Comparison of ENCODE assay signal across 8 cellular contexts in the genomic region with DNA sequence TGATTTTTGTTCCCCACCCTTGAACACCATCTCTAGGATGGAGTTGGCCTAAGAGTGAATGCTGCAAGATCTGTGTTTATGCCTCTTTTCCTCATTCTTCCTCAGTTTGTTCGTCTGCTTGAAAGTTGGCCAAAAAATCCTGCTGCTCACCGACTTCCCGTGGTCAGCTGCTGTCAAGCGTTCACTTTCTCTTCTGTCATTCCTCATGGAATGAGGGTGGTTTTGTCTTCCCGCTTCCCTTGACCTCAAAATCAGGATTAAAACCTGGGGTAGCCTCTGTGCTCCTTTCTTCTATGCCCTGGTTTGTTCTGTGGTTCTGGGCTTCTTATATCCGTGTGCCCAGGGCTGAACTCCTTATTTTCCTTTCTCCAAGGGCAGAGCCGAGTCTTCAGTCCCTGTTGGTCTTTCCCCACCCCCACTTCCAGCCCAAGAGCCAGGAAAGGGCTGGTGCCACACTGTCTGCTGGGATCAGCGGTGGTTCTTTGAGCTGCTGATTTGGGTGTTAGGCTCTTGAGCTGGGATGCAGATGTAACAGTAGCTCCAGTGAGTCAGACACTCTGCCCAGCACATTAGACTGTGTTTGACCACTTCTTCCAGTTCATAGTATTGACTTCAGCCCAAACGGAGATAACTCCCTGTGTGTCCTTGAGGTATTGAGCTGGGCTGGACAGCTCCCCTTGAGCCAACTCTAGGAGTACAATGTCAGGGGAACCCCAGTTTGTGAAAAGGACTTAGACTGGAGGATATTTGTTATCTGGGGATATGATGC. TPM values are rescaled to one million over a fixed set of nuclear protein-coding genes. Genes with fewer than 3 reads are reported as not detected.
A peak's percentile ranks its signal among the peaks of the same experiment; 100 is the strongest.
DNase-seq lines count a peak whose midpoint lies in the region; ATAC-seq and TF ChIP-seq lines count a peak whose summit lies in the region.

No MANE protein-coding gene starts in this region.

- H3K27ac ChIP-seq in A673 (ENCODE audit: low read depth, low read length, poor library complexity, severe bottlenecking) = peak overlapping the region; percentile 43
- peak overlapping the region; percentile 96; the same call in 1 of the 2 replicates for H3K27ac ChIP-seq in HL-60 (replicated peaks)
- H3K27ac ChIP-seq in lung (ENCODE audit: low read depth in 1 of 2, low read length in 1 of 2) = peak overlapping the region; percentile 25 to 61

- whole genome bisulfite sequencing in lung, 2 donors = 71 to 78% methylated on average over 9 of the region's 9 CpGs

- no peaks in the 10 kb centered on the region for H3K9me3 ChIP-seq in A673 (ENCODE audit: low read depth, low read length, poor library complexity, severe bottlenecking)
- no peaks in the 10 kb centered on the region for H3K9me3 ChIP-seq in lung (ENCODE audit: control insufficient read depth in 2 of 2, insufficient read depth in 1 of 2, low read length in 1 of 2)

- intact Hi-C loops in A673 (cut with micrococcal nuclease; ENCODE audit: unreplicated experiment) = no loop called here

- H3K4me1 ChIP-seq in A673 (ENCODE audit: insufficient read depth, low read length, poor library complexity, severe bottlenecking) = peaks cover 13% of the 10 kb centered on the region
- H3K4me1 ChIP-seq in lung (ENCODE audit: control insufficient read depth in 2 of 2, insufficient read depth in 2 of 2, low read length in 2 of 2) = peaks cover 15 to 27% of the 10 kb centered on the region in 2 donors

- in situ Hi-C loops in astrocyte of the spinal cord (cut with HindIII; ENCODE audit: low sequenced_read_pairs) = no loop called here

- H3K4me3 ChIP-seq in A673 (ENCODE audit: low read depth, low read length, poor library complexity, severe bottlenecking) = no peak overlapping the region
- H3K4me3 ChIP-seq in HL-60 (replicated peaks; ENCODE audit: insufficient read depth, low read length) = no peak overlapping the region
- H3K4me3 ChIP-seq in astrocyte of the spinal cord (ENCODE audit: low read depth, low read length) = no peak overlapping the region
- H3K4me3 ChIP-seq in lung = no peak overlapping the region
- H3K4me3 ChIP-seq in H7 (ENCODE audit: insufficient read depth, low read depth, low read length) = no peak overlapping the region

- H3K27me3 ChIP-seq in A673 (replicated peaks; ENCODE audit: insufficient read depth, low read depth, low read length, poor library complexity) = no peaks in the 10 kb centered on the region
- H3K27me3 ChIP-seq in HL-60 (ENCODE audit: insufficient read depth, poor library complexity, severe bottlenecking) = no peaks in the 10 kb centered on the region
- H3K27me3 ChIP-seq in lung (ENCODE audit: control insufficient read depth, insufficient read depth) = no peaks in the 10 kb centered on the region
- no peaks in the 10 kb centered on the region for H3K27me3 ChIP-seq in H7 (ENCODE audit: control insufficient read depth, insufficient read depth, low read length)

- POLR2A ChIA-PET in A673 (lab: Charles Lee; ENCODE audit: low non-redundant PET) = no interaction called here

- DNase-seq in A673 (ENCODE audit: low spot score) (no peak), HL-60 (ENCODE audit: low read depth in 1 of 2, low spot score in 1 of 2) (no peak), astrocyte of the spinal cord (ENCODE audit: low read depth, low spot score) (peak; percentile 41), lung (ENCODE audit: low spot score) (no peak), H7 (no peak), ecto neural progenitor cell (ENCODE audit: low spot score) (no peak), SHP77 treated with DMSO at 0.1 percent for 48 hours (lab: John Stamatoyannopoulos, UW) (no peak)

- H3K36me3 ChIP-seq in A673 (ENCODE audit: insufficient read depth, low read length, poor library complexity, severe bottlenecking) (peaks cover 40% of the 10 kb centered on the region), lung (ENCODE audit: control insufficient read depth in 2 of 2, insufficient read depth in 2 of 2, low read length in 2 of 2) (peaks cover 0 to 28% of the 10 kb centered on the region in 2 donors), H7 (replicated peaks; ENCODE audit: control insufficient read depth, insufficient read depth, low read length) (peaks cover 22% of the 10 kb centered on the region)

- CTCF ChIA-PET in A673 (lab: Charles Lee) = no interaction called here

- ATAC-seq in lung (ENCODE audit: insufficient read depth, low FRiP score) (no peak), HG02973 (IDR thresholded peaks at IDR 0.05; ENCODE audit: unreplicated experiment) (no peak)

- no peak for TF ChIP-seq CTCF in A673 (conservative IDR thresholded peaks at IDR 0.05; ENCODE audit: low read depth, low read length)
- no peak for TF ChIP-seq CTCF in HL-60 (IDR thresholded peaks at IDR 0.05; ENCODE audit: insufficient read depth, low read length)
- TF ChIP-seq CTCF in astrocyte of the spinal cord (IDR thresholded peaks at IDR 0.05; ENCODE audit: low read depth, low read length) = no peak
- no peak for TF ChIP-seq CTCF in lung (IDR thresholded peaks at IDR 0.05; ENCODE audit: control extremely low read depth, extremely low read depth)

- BruUV-seq in A673 (replicated peaks; lab: Mats Ljungman, UMichigan) = no TSS peak

RNA-seq across cellular contexts. Expression of gene SERF2, which starts 2.3 kb away (rescaled TPM):
- total RNA-seq in A673 (2021) = 632 and 654 TPM in 2 replicates
- 100 to 1,000 TPM; 334 to 924 TPM for total RNA-seq in lung
- polyA plus RNA-seq in lung = 1,000 to 10,000 TPM; 2,106 to 3,331 TPM
- total RNA-seq in H7 (2014; rRNA removed; shearing (Covaris generic)) = 372 and 456 TPM in 2 replicates

RNA-seq across cellular contexts. Expression of gene SERINC4, which starts 5.6 kb away (rescaled TPM):
- total RNA-seq in A673 (2021) (0.33 TPM in 1 of 2 replicates, not detected in the other), lung (under 1 TPM in 1 of 2 donors, not detected in 1; 0.18 TPM)
- under 1 TPM; 0.24 to 0.46 TPM for polyA plus RNA-seq in lung
- total RNA-seq in H7 (2014; rRNA removed; shearing (Covaris generic)) = 0.22 and 0.38 TPM in 2 replicates

RNA-seq across cellular contexts. Expression of gene HYPK, which starts 5.9 kb away (rescaled TPM):
- total RNA-seq in A673 (2021) = 33.6 and 34.9 TPM in 2 replicates
- 10 to 100 TPM in 1 of 2 donors, 1 to 10 TPM in 1; 7.1 to 17.3 TPM for total RNA-seq in lung
- polyA plus RNA-seq in lung = 10 to 100 TPM in 1 of 2 donors, 1 to 10 TPM in 1; 8.4 to 24.6 TPM
- total RNA-seq in H7 (2014; rRNA removed; shearing (Covaris generic)) = 6.3 and 8.6 TPM in 2 replicates

RNA-seq across cellular contexts. Expression of gene ELL3, which starts 17.7 kb away (rescaled TPM):
- total RNA-seq in A673 (2021) (1.7 and 3.0 TPM in 2 replicates), lung (10 to 100 TPM in 1 of 2 donors, 1 to 10 TPM in 1; 4.8 to 15.5 TPM)
- 1 to 10 TPM; 3.6 to 4.2 TPM for polyA plus RNA-seq in lung
- total RNA-seq in H7 (2014; rRNA removed; shearing (Covaris generic)) = 14.7 and 17.6 TPM in 2 replicates

RNA-seq across cellular contexts. Expression of gene MFAP1, which starts 30.0 kb away (rescaled TPM):
- total RNA-seq in A673 (2021) (43.2 and 45.4 TPM in 2 replicates), lung (10 to 100 TPM; 16.1 to 17.4 TPM)
- polyA plus RNA-seq in lung = 10 to 100 TPM; 12.5 to 21.8 TPM
- 25.3 and 29.8 TPM in 2 replicates for total RNA-seq in H7 (2014; rRNA removed; shearing (Covaris generic))

Comparison
In these comparisons a context has a peak if more than half of its experiments do, and no peak if none do; other contexts are left out.
1. H3K27ac ChIP-seq: peak in every context shown above with its lines; median percentile 96 in HL-60; 43 in A673; 43 in lung.